2 cellular contexts compared by ENCODE assay signal in the genomic region with DNA sequence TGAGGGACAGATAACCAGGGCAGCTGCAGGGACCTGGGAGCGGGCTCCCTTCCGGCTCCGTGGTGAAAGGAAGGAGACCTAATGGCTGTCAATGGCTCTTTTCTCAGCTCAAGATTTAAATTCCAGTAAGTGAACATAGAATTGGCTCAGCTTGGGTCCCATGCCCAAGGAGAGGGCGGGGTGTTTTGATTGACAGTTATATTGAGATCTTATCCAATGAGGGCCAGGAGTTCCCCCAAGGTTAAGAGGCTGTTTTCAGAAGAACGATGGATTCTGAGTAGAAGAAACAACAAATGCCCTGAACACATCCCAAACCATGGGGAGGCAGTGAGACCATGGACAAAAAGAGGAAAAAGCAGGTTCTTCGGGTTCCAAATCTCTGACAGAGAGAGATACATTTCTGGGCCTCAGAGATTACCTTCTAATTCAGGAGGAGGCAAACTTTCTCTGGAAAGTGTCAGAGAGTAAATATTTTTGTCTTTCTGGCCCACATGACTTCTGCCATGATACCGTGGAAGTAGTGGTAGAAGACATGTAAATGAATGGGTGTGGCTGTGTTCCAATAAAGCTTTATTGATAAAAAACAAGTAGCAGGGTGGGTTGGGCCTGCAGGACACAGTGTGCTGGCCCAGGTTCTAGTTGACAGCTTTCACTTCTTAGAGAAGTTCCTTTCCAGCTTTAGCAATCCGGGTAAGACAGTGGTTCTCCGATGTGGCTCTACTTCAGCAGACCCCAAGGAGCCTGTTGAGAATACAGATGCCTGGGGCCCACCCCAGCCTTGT.
TF ChIP-seq lines count a peak whose summit lies in the region.

No MANE protein-coding gene starts in this region.

TF ChIP-seq in A549, 52 proteins besides CTCF, POLR2A, EP300 and RAD21 (continued from another document):
- TF ChIP-seq, protein P1, sequence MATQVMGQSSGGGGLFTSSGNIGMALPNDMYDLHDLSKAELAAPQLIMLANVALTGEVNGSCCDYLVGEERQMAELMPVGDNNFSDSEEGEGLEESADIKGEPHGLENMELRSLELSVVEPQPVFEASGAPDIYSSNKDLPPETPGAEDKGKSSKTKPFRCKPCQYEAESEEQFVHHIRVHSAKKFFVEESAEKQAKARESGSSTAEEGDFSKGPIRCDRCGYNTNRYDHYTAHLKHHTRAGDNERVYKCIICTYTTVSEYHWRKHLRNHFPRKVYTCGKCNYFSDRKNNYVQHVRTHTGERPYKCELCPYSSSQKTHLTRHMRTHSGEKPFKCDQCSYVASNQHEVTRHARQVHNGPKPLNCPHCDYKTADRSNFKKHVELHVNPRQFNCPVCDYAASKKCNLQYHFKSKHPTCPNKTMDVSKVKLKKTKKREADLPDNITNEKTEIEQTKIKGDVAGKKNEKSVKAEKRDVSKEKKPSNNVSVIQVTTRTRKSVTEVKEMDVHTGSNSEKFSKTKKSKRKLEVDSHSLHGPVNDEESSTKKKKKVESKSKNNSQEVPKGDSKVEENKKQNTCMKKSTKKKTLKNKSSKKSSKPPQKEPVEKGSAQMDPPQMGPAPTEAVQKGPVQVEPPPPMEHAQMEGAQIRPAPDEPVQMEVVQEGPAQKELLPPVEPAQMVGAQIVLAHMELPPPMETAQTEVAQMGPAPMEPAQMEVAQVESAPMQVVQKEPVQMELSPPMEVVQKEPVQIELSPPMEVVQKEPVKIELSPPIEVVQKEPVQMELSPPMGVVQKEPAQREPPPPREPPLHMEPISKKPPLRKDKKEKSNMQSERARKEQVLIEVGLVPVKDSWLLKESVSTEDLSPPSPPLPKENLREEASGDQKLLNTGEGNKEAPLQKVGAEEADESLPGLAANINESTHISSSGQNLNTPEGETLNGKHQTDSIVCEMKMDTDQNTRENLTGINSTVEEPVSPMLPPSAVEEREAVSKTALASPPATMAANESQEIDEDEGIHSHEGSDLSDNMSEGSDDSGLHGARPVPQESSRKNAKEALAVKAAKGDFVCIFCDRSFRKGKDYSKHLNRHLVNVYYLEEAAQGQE (IDR thresholded peaks at IDR 0.05) = no peak
- no peak for TF ChIP-seq MAZ (IDR thresholded peaks at IDR 0.05; ENCODE audit: borderline replicate concordance, low read depth, low read length)
- no peak for TF ChIP-seq FOSB (CRISPR knock-in tag; IDR thresholded peaks at IDR 0.05)
- no peak for TF ChIP-seq RFX5 (IDR thresholded peaks at IDR 0.05)
- TF ChIP-seq PHF8 (IDR thresholded peaks at IDR 0.05; ENCODE audit: borderline replicate concordance, low read depth) = no peak

TF ChIP-seq in K562, 482 proteins besides CTCF, POLR2A, EP300 and RAD21:
- TF ChIP-seq, protein P2, sequence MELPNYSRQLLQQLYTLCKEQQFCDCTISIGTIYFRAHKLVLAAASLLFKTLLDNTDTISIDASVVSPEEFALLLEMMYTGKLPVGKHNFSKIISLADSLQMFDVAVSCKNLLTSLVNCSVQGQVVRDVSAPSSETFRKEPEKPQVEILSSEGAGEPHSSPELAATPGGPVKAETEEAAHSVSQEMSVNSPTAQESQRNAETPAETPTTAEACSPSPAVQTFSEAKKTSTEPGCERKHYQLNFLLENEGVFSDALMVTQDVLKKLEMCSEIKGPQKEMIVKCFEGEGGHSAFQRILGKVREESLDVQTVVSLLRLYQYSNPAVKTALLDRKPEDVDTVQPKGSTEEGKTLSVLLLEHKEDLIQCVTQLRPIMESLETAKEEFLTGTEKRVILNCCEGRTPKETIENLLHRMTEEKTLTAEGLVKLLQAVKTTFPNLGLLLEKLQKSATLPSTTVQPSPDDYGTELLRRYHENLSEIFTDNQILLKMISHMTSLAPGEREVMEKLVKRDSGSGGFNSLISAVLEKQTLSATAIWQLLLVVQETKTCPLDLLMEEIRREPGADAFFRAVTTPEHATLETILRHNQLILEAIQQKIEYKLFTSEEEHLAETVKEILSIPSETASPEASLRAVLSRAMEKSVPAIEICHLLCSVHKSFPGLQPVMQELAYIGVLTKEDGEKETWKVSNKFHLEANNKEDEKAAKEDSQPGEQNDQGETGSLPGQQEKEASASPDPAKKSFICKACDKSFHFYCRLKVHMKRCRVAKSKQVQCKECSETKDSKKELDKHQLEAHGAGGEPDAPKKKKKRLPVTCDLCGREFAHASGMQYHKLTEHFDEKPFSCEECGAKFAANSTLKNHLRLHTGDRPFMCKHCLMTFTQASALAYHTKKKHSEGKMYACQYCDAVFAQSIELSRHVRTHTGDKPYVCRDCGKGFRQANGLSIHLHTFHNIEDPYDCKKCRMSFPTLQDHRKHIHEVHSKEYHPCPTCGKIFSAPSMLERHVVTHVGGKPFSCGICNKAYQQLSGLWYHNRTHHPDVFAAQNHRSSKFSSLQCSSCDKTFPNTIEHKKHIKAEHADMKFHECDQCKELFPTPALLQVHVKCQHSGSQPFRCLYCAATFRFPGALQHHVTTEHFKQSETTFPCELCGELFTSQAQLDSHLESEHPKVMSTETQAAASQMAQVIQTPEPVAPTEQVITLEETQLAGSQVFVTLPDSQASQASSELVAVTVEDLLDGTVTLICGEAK (IDR thresholded peaks at IDR 0.05) = peak; percentile 97
- TF ChIP-seq, protein P2 (CRISPR knock-in tag; IDR thresholded peaks at IDR 0.05) = peak; percentile 84
- TF ChIP-seq, protein P3, sequence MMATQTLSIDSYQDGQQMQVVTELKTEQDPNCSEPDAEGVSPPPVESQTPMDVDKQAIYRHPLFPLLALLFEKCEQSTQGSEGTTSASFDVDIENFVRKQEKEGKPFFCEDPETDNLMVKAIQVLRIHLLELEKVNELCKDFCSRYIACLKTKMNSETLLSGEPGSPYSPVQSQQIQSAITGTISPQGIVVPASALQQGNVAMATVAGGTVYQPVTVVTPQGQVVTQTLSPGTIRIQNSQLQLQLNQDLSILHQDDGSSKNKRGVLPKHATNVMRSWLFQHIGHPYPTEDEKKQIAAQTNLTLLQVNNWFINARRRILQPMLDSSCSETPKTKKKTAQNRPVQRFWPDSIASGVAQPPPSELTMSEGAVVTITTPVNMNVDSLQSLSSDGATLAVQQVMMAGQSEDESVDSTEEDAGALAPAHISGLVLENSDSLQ (IDR thresholded peaks at IDR 0.05) = peak; percentile 83
- TF ChIP-seq ATF2 (CRISPR knock-in tag; IDR thresholded peaks at IDR 0.05) = no peak
- TF ChIP-seq, protein P4, sequence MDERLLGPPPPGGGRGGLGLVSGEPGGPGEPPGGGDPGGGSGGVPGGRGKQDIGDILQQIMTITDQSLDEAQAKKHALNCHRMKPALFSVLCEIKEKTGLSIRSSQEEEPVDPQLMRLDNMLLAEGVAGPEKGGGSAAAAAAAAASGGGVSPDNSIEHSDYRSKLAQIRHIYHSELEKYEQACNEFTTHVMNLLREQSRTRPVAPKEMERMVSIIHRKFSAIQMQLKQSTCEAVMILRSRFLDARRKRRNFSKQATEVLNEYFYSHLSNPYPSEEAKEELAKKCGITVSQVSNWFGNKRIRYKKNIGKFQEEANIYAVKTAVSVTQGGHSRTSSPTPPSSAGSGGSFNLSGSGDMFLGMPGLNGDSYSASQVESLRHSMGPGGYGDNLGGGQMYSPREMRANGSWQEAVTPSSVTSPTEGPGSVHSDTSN (CRISPR knock-in tag; IDR thresholded peaks at IDR 0.05; ENCODE audit: low read depth) = no peak
- TF ChIP-seq, protein P4 (tag; conservative IDR thresholded peaks at IDR 0.05; ENCODE audit: low read depth) = peak; percentile 83
- TF ChIP-seq CBFA2T3 (IDR thresholded peaks at IDR 0.05) = peak; percentile 43
- no peak for TF ChIP-seq ZNF41 (CRISPR knock-in tag; conservative IDR thresholded peaks at IDR 0.05)
- TF ChIP-seq, protein P5, sequence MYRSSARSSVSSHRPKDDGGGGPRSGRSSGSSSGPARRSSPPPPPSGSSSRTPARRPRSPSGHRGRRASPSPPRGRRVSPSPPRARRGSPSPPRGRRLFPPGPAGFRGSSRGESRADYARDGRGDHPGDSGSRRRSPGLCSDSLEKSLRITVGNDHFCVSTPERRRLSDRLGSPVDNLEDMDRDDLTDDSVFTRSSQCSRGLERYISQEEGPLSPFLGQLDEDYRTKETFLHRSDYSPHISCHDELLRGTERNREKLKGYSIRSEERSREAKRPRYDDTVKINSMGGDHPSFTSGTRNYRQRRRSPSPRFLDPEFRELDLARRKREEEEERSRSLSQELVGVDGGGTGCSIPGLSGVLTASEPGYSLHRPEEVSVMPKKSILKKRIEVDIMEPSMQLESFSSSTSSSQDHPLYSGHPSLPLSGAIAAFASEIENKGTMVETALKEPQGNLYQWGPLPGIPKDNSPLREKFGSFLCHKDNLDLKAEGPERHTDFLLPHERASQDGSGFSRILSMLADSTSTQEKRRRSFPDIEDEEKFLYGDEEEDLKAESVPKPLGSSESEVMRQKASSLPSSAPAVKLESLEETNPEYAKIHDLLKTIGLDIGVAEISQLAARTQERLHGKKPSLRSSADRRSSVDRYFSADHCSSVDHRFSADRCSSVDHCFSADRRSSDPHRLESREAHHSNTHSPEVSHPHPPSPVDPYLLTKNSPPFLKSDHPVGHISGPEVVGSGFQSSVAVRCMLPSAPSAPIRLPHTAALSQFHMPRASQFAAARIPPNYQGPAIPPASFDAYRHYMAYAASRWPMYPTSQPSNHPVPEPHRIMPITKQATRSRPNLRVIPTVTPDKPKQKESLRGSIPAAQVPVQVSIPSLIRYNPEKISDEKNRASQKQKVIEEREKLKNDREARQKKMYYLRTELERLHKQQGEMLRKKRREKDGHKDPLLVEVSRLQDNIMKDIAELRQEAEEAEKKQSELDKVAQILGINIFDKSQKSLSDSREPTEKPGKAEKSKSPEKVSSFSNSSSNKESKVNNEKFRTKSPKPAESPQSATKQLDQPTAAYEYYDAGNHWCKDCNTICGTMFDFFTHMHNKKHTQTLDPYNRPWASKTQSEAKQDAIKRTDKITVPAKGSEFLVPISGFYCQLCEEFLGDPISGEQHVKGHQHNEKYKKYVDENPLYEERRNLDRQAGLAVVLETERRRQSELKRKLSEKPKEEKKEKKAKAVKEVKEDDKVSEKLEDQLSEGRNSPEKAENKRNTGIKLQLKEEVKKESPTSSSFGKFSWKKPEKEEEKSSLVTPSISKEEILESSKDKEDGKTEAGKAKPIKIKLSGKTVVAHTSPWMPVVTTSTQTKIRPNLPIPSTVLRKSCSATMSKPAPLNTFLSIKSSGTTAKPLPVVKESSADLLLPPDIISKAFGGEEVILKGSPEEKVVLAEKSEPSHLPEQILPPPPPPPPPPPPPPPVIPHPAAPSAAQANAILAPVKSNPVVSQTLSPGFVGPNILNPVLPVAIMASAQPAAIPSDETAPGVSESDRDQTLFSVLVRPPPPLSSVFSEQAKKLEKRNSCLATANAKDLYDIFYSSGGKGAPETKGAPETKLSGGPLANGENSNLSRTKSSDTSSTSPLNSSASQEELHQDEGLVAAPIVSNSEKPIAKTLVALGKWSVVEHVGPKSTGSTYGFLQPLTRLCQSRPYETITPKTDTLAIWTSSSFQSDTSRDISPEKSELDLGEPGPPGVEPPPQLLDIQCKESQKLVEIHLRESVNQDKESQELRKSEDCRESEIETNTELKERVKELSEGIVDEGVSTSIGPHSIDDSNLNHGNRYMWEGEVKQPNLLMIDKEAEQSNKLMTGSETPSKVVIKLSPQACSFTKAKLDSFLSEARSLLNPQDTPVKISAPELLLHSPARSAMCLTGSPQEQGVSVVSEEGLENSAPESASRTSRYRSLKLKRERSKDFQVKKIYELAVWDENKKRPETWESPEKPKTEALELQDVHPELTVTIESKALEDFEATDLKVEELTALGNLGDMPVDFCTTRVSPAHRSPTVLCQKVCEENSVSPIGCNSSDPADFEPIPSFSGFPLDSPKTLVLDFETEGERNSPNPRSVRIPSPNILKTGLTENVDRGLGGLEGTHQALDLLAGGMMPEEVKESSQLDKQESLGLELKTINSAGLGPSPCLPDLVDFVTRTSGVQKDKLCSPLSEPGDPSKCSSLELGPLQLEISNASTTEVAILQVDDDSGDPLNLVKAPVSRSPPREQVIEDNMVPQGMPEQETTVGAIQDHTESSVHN (IDR thresholded peaks at IDR 0.05; ENCODE audit: borderline replicate concordance in 1 of 2, low read depth in 1 of 2) = no peak
- peak; percentile 25; the same call in 1 of the 2 replicates for TF ChIP-seq KLF13 (tag; IDR thresholded peaks at IDR 0.05; ENCODE audit: borderline replicate concordance, low read depth)
